Comparison of ENCODE assay signal across 19 cellular contexts in genomic region chr15:87207251-87207650, GRCh38.
DNase-seq lines count a peak whose midpoint lies in the region; ATAC-seq, FAIRE-seq and TF ChIP-seq lines count a peak whose summit lies in the region.
"Had no signal": no experiment of that assay in that cellular context is flagged by ENCODE, and none has a peak within 500 bp of the region (broad histone marks: within the 10 kb centered on the region; RNA-seq: fewer than 3 reads in every experiment).

No MANE protein-coding gene starts in this region.

- H3K36me3 ChIP-seq in ACC112 (ENCODE audit: insufficient read depth, low read length) (no peaks in the 10 kb centered on the region), keratinocyte (ENCODE audit: control insufficient read depth in 2 of 2, extremely low read depth in 1 of 2, insufficient read depth in 2 of 2, low read length in 2 of 2) (no peaks in the 10 kb centered on the region)

- no peak for FAIRE-seq in keratinocyte (lab: Jason Lieb, UNC)
- FAIRE-seq: G401.6, GM12891, H54 had no signal

- DNase-seq in NCI-H82 (lab: John Stamatoyannopoulos, UW) (peak; percentile 96), SK-N-DZ (ENCODE audit: low spot score) (peak; percentile 95), keratinocyte (ENCODE audit: low read depth, low spot score) (no peak), NCI-H1436 treated with DMSO at 0.1 percent for 48 hours (lab: John Stamatoyannopoulos, UW) (no peak), left lobe of liver (ENCODE audit: low spot score) (no peak)
- DNase-seq: C1 segment of cervical spinal cord; CD4-positive, alpha-beta T cell; COR-L47; DMS153; DMS79 treated with DMSO at 0.1 percent for 48 hours had no signal

- H3K79me2 ChIP-seq in ACC112 (ENCODE audit: control insufficient read depth, insufficient read depth, low read length, unreplicated experiment) (no peaks in the 10 kb centered on the region), keratinocyte (ENCODE audit: control insufficient read depth, insufficient read depth, low read length) (no peaks in the 10 kb centered on the region)

- H3K4me3 ChIP-seq in ACC112 (ENCODE audit: low read depth, low read length) = no peak overlapping the region
- H3K4me3 ChIP-seq in keratinocyte (ENCODE audit: control insufficient read depth in 2 of 3, extremely low read depth in 1 of 3, insufficient read depth in 2 of 3, low read depth in 1 of 3, low read length in 3 of 3) = no peak overlapping the region
- H3K4me3 ChIP-seq: GM23248 had no signal

- H3K27ac ChIP-seq in ACC112 (ENCODE audit: low read depth, low read length) = peak overlapping the region; percentile 68; the same call in 1 of the 2 replicates
- peak overlapping the region; percentile 56 for H3K27ac ChIP-seq in keratinocyte (ENCODE audit: control insufficient read depth, insufficient read depth, low read length)
- H3K27ac ChIP-seq: GM23248, HL-60 had no signal

- ATAC-seq in GM21367 (IDR thresholded peaks at IDR 0.05; ENCODE audit: unreplicated experiment) (no peak), GM18907 (IDR thresholded peaks at IDR 0.05; ENCODE audit: unreplicated experiment) (no peak), left lobe of liver (no peak)
- ATAC-seq: HCT116 had no signal

- H3K27me3 ChIP-seq in ACC112 (ENCODE audit: insufficient read depth, low read length) (no peaks in the 10 kb centered on the region), keratinocyte (ENCODE audit: control insufficient read depth, extremely low read depth, insufficient read depth, low read length) (no peaks in the 10 kb centered on the region)

- no peak overlapping the region for H2AFZ ChIP-seq in ACC112 (ENCODE audit: low read length, unreplicated experiment)
- no peak overlapping the region for H2AFZ ChIP-seq in keratinocyte (ENCODE audit: control insufficient read depth, low read length)
- H2AFZ ChIP-seq: GM23248 had no signal

- H3K9ac ChIP-seq in keratinocyte (ENCODE audit: control insufficient read depth, extremely low read depth, insufficient read depth, low read length) = no peak overlapping the region
- H3K9ac ChIP-seq: GM23248 had no signal

- dilution Hi-C loops in keratinocyte (cut with MboI; ENCODE audit: extremely low pct_ligation_motif_present, low sequenced_read_pairs) = no loop called here

- H3K4me2 ChIP-seq in keratinocyte (ENCODE audit: control insufficient read depth, extremely low read depth, insufficient read depth, low read depth, low read length) = no peak overlapping the region

- no peaks in the 10 kb centered on the region for H3K9me1 ChIP-seq in keratinocyte (ENCODE audit: control insufficient read depth, extremely low read depth, insufficient read depth, low read length)

- no peaks in the 10 kb centered on the region for H3K9me3 ChIP-seq in keratinocyte (ENCODE audit: control insufficient read depth, low read depth, low read length)

- H3K4me1 ChIP-seq in ACC112 (ENCODE audit: control insufficient read depth, insufficient read depth, low read length, unreplicated experiment) (peaks cover 10% of the 10 kb centered on the region), keratinocyte (ENCODE audit: control insufficient read depth, extremely low read depth, insufficient read depth, low read length) (peaks cover 7% of the 10 kb centered on the region)

- no peak for TF ChIP-seq CTCF in keratinocyte (optimal IDR thresholded peaks at IDR 0.05 in 1 of 3, IDR thresholded peaks at IDR 0.05 in 1 of 3, conservative IDR thresholded peaks at IDR 0.05 in 1 of 3; ENCODE audit: extremely low read depth in 1 of 3, insufficient read depth in 2 of 3, low read length in 3 of 3)

- no peaks in the 10 kb centered on the region for H4K20me1 ChIP-seq in keratinocyte (ENCODE audit: control insufficient read depth, extremely low read depth, insufficient read depth, low read length)

Comparison
In these comparisons a context has a peak if more than half of its experiments do, and no peak if none do; other contexts are left out.
1. DNase-seq: peak in NCI-H82 (single experiment) and SK-N-DZ (single experiment); none in keratinocyte (single experiment), NCI-H1436 treated with DMSO at 0.1 percent for 48 hours (single experiment) and left lobe of liver (single experiment).